Comparison of ENCODE assay signal across 17 cellular contexts in genomic region chr7:44858161-44858560, GRCh38. TPM values are rescaled to one million over a fixed set of nuclear protein-coding genes. Genes with fewer than 3 reads are reported as not detected.
DNase-seq lines count a peak whose midpoint lies in the region; ATAC-seq and TF ChIP-seq lines count a peak whose summit lies in the region.
"Had no signal": no experiment of that assay in that cellular context is flagged by ENCODE, and none has a peak within 500 bp of the region (broad histone marks: within the 10 kb centered on the region; RNA-seq: fewer than 3 reads in every experiment).

No MANE protein-coding gene starts in this region.

- H3K9me3 ChIP-seq in Loucy (ENCODE audit: insufficient read depth, low read depth, low read length) = no peaks in the 10 kb centered on the region
- no peaks in the 10 kb centered on the region for H3K9me3 ChIP-seq in effector memory CD4-positive, alpha-beta T cell (ENCODE audit: control insufficient read depth, low read length)
- H3K9me3 ChIP-seq: heart right ventricle, neutrophil, sigmoid colon had no signal

- H3K4me1 Mint-ChIP-seq in progenitor cell of endocrine pancreas (ENCODE audit: low read depth) = no peaks in the 10 kb centered on the region
- H3K4me1 Mint-ChIP-seq: memory B cell had no signal

- no peaks in the 10 kb centered on the region for H3K9me2 ChIP-seq in Loucy (replicated peaks; ENCODE audit: low read depth, low read length)

- TF ChIP-seq CTCF in GM12864 (IDR thresholded peaks at IDR 0.05; ENCODE audit: low read depth, low read length, missing control alignments) = peak; percentile 24
- TF ChIP-seq CTCF in Loucy (conservative IDR thresholded peaks at IDR 0.05; ENCODE audit: low read length) = peak; percentile 50
- peak in 37 of 56 donors; percentile 10 to 56 (median 32) for TF ChIP-seq CTCF in dorsolateral prefrontal cortex (IDR thresholded peaks at IDR 0.05 in 54 of 56, conservative IDR thresholded peaks at IDR 0.05 in 2 of 56; ENCODE audit: low read depth in 1 of 56, partially characterized antibody in 56 of 56)
- peak; percentile 19 for TF ChIP-seq CTCF in progenitor cell of endocrine pancreas (IDR thresholded peaks at IDR 0.05; ENCODE audit: unreplicated experiment)

- H3K79me2 ChIP-seq in Loucy (ENCODE audit: insufficient read depth, low read length) = no peaks in the 10 kb centered on the region

- no peak overlapping the region for H3K4me3 Mint-ChIP-seq in progenitor cell of endocrine pancreas (ENCODE audit: low read depth)
- H3K4me3 Mint-ChIP-seq: memory B cell had no signal

- H3K36me3 Mint-ChIP-seq in progenitor cell of endocrine pancreas (ENCODE audit: insufficient read depth) = no peaks in the 10 kb centered on the region
- H3K36me3 Mint-ChIP-seq: CD4-positive, CD25-positive, alpha-beta regulatory T cell; memory B cell had no signal

- no peaks in the 10 kb centered on the region for H3K36me3 ChIP-seq in Loucy (ENCODE audit: insufficient read depth, low read length)
- no peaks in the 10 kb centered on the region for H3K36me3 ChIP-seq in effector memory CD4-positive, alpha-beta T cell (ENCODE audit: control insufficient read depth, insufficient read depth, low read length)
- H3K36me3 ChIP-seq: heart right ventricle, neutrophil, sigmoid colon had no signal

- no peaks in the 10 kb centered on the region for H3K4me1 ChIP-seq in Loucy (ENCODE audit: insufficient read depth, low read length, poor library complexity, severe bottlenecking)
- no peaks in the 10 kb centered on the region for H3K4me1 ChIP-seq in effector memory CD4-positive, alpha-beta T cell (ENCODE audit: control insufficient read depth, insufficient read depth, low read length, poor library complexity, severe bottlenecking)
- H3K4me1 ChIP-seq: sigmoid colon had no signal

- no peak overlapping the region for H3K27ac ChIP-seq in dorsolateral prefrontal cortex
- no peak overlapping the region for H3K27ac ChIP-seq in effector memory CD4-positive, alpha-beta T cell (ENCODE audit: insufficient read depth, low read length, poor library complexity, severe bottlenecking)
- H3K27ac ChIP-seq: heart right ventricle, neutrophil, sigmoid colon had no signal

- H3K9ac ChIP-seq in Loucy (ENCODE audit: low read depth, low read length, poor library complexity, severe bottlenecking) = no peak overlapping the region

- DNase-seq in GM12864 (ENCODE audit: low read depth) (no peak), dorsolateral prefrontal cortex (no peak), progenitor cell of endocrine pancreas (ENCODE audit: low spot score, unreplicated experiment) (no peak), NOMO-1 treated with dmso at 0.1 percent for 144 hours (lab: John Stamatoyannopoulos, UW; ENCODE audit: unreplicated experiment) (no peak)
- no peak for DNase-seq in effector memory CD4-positive, alpha-beta T cell
- DNase-seq: activated CD4-positive, alpha-beta T cell treated with anti-CD3 and anti-CD28 coated beads, Interleukin-2, amount 50 U/mL, for 48 hours; amygdala; HCEC 1CT; heart right ventricle; NCI-H1105; NCI-H2227 treated with DMSO at 0.1 percent for 48 hours; sigmoid colon had no signal

- peaks cover 5% of the 10 kb centered on the region for H3K27me3 Mint-ChIP-seq in progenitor cell of endocrine pancreas

- H3K27me3 ChIP-seq in Loucy (ENCODE audit: insufficient read depth, low read length, poor library complexity, severe bottlenecking) = no peaks in the 10 kb centered on the region
- H3K27me3 ChIP-seq in dorsolateral prefrontal cortex = no peaks in the 10 kb centered on the region
- H3K27me3 ChIP-seq in effector memory CD4-positive, alpha-beta T cell (replicated peaks; ENCODE audit: control insufficient read depth, insufficient read depth, low read length, poor library complexity, severe bottlenecking) = no peaks in the 10 kb centered on the region
- H3K27me3 ChIP-seq: sigmoid colon had no signal

- H3K4me3 ChIP-seq in GM12864 (ENCODE audit: low read depth, low read length) (no peak overlapping the region), Loucy (ENCODE audit: low read length, poor library complexity, severe bottlenecking) (no peak overlapping the region), dorsolateral prefrontal cortex (no peak overlapping the region)
- H3K4me3 ChIP-seq in effector memory CD4-positive, alpha-beta T cell (ENCODE audit: insufficient read depth, low read depth, low read length, poor library complexity, severe bottlenecking) = no peak overlapping the region
- H3K4me3 ChIP-seq: heart right ventricle, sigmoid colon had no signal

- no peaks in the 10 kb centered on the region for H3K9me3 Mint-ChIP-seq in progenitor cell of endocrine pancreas (ENCODE audit: low read depth)
- H3K9me3 Mint-ChIP-seq: CD4-positive, CD25-positive, alpha-beta regulatory T cell; memory B cell had no signal

- intact Hi-C loops in dorsolateral prefrontal cortex (cut with DNase I) = loop anchor here (5.0 to 10.0 kb wide), 2 partner anchors 137 to 279 kb away; no protein-coding TSS in a partner anchor

- no peak overlapping the region for H2AFZ ChIP-seq in Loucy (ENCODE audit: low read length)

- no peak for ATAC-seq in GM19351 (IDR thresholded peaks at IDR 0.05; ENCODE audit: unreplicated experiment)
- ATAC-seq: heart right ventricle had no signal

- H4K20me1 ChIP-seq in Loucy (ENCODE audit: insufficient read depth, low read length, poor library complexity, severe bottlenecking) = no peaks in the 10 kb centered on the region

- no peaks in the 10 kb centered on the region for H3F3A ChIP-seq in Loucy (ENCODE audit: low read depth)

- H3K27ac Mint-ChIP-seq in progenitor cell of endocrine pancreas = no peak overlapping the region
- H3K27ac Mint-ChIP-seq: CD4-positive, CD25-positive, alpha-beta regulatory T cell; memory B cell had no signal

- no peak overlapping the region for H3K4me2 ChIP-seq in Loucy (ENCODE audit: low read depth, low read length, poor library complexity, severe bottlenecking)

RNA-seq across cellular contexts. Expression of gene H2AZ2, which starts 10.3 kb away (rescaled TPM):
- 100 to 1,000 TPM; 150 to 227 (median 186) TPM for total RNA-seq in dorsolateral prefrontal cortex
- 220 and 244 TPM in 2 replicates for total RNA-seq in progenitor cell of endocrine pancreas

RNA-seq across cellular contexts. Expression of gene PURB, which starts 27.2 kb away (rescaled TPM):
- total RNA-seq in dorsolateral prefrontal cortex = 10 to 100 TPM; 28.0 to 55.6 (median 40.5) TPM
- 25.0 and 25.3 TPM in 2 replicates for total RNA-seq in progenitor cell of endocrine pancreas
